Comparison of ENCODE assay signal across 2 cellular contexts in the genomic region with DNA sequence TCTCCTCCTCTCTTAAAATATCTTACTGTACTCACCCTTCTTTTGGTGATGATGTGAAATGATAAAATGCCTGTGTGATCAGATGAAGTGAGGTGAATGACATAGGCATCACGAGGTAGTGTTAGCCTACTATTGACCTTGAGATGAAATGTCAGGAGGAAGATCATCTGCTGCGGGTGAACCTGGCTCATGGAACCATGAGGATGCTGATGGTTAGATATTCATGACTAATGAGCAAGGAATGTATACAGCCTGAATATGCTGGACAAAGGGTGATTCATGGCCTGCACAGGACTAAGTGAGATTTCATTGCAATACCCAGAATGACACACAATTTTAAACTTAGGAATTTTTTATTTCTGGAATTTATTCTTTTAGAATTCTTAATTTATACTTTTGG.
TF ChIP-seq lines count a peak whose summit lies in the region.

No MANE protein-coding gene starts in this region.

TF ChIP-seq in A549, 52 proteins besides CTCF, POLR2A, EP300 and RAD21 (continued from another document):
- TF ChIP-seq, protein P1, sequence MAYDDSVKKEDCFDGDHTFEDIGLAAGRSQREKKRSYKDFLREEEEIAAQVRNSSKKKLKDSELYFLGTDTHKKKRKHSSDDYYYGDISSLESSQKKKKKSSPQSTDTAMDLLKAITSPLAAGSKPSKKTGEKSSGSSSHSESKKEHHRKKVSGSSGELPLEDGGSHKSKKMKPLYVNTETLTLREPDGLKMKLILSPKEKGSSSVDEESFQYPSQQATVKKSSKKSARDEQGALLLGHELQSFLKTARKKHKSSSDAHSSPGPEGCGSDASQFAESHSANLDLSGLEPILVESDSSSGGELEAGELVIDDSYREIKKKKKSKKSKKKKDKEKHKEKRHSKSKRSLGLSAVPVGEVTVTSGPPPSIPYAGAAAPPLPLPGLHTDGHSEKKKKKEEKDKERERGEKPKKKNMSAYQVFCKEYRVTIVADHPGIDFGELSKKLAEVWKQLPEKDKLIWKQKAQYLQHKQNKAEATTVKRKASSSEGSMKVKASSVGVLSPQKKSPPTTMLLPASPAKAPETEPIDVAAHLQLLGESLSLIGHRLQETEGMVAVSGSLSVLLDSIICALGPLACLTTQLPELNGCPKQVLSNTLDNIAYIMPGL (CRISPR knock-in tag; IDR thresholded peaks at IDR 0.05; ENCODE audit: borderline replicate concordance), result no peak
- TF ChIP-seq ESRRA (IDR thresholded peaks at IDR 0.05; ENCODE audit: borderline replicate concordance, low read length) (peak; percentile 77; the same call in 1 of the 2 replicates), CHD2 (IDR thresholded peaks at IDR 0.05; ENCODE audit: low read length, partially characterized antibody) (no peak), ZSCAN20 (CRISPR knock-in tag; IDR thresholded peaks at IDR 0.05) (no peak), FOSB (CRISPR knock-in tag; IDR thresholded peaks at IDR 0.05) (no peak), CEBPB (IDR thresholded peaks at IDR 0.05) (peak; percentile 51 to 68), JUN (IDR thresholded peaks at IDR 0.05) (peak; percentile 61 to 68; a peak in 2 of 5 replicates), BHLHE40 (IDR thresholded peaks at IDR 0.05; ENCODE audit: low read depth, low read length) (no peak), ZC3H11A (IDR thresholded peaks at IDR 0.05) (no peak), HDAC2 (IDR thresholded peaks at IDR 0.05) (no peak), NPAS2 (CRISPR knock-in tag; IDR thresholded peaks at IDR 0.05; ENCODE audit: borderline replicate concordance) (no peak), SREBF2 (IDR thresholded peaks at IDR 0.05) (no peak), TP53 (CRISPR knock-in tag; IDR thresholded peaks at IDR 0.05) (no peak), SMC3 (IDR thresholded peaks at IDR 0.05) (no peak), EHF (CRISPR knock-in tag; IDR thresholded peaks at IDR 0.05) (no peak), CHD4 (IDR thresholded peaks at IDR 0.05; ENCODE audit: borderline replicate concordance) (no peak), RFX5 (IDR thresholded peaks at IDR 0.05) (no peak), JUNB (IDR thresholded peaks at IDR 0.05) (peak; percentile 95), EHMT2 (IDR thresholded peaks at IDR 0.05; ENCODE audit: low read depth) (no peak), MYC (IDR thresholded peaks at IDR 0.05; ENCODE audit: borderline replicate concordance, low read length) (no peak), HOXB5 (CRISPR knock-in tag; IDR thresholded peaks at IDR 0.05) (no peak), CBX2 (IDR thresholded peaks at IDR 0.05; ENCODE audit: borderline replicate concordance, low read depth) (no peak), RARB (CRISPR knock-in tag; IDR thresholded peaks at IDR 0.05) (no peak), ZNF302 (CRISPR knock-in tag; IDR thresholded peaks at IDR 0.05) (no peak), KDM5A (IDR thresholded peaks at IDR 0.05) (no peak), HOXB13 (CRISPR knock-in tag; IDR thresholded peaks at IDR 0.05; ENCODE audit: low read depth) (no peak), HEYL (CRISPR knock-in tag; IDR thresholded peaks at IDR 0.05) (no peak)
- TF ChIP-seq, protein P2, sequence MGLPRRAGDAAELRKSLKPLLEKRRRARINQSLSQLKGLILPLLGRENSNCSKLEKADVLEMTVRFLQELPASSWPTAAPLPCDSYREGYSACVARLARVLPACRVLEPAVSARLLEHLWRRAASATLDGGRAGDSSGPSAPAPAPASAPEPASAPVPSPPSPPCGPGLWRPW (IDR thresholded peaks at IDR 0.05), result no peak
- TF ChIP-seq, protein P3, sequence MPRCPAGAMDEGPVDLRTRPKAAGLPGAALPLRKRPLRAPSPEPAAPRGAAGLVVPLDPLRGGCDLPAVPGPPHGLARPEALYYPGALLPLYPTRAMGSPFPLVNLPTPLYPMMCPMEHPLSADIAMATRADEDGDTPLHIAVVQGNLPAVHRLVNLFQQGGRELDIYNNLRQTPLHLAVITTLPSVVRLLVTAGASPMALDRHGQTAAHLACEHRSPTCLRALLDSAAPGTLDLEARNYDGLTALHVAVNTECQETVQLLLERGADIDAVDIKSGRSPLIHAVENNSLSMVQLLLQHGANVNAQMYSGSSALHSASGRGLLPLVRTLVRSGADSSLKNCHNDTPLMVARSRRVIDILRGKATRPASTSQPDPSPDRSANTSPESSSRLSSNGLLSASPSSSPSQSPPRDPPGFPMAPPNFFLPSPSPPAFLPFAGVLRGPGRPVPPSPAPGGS (IDR thresholded peaks at IDR 0.05), result no peak
- TF ChIP-seq, protein P4, sequence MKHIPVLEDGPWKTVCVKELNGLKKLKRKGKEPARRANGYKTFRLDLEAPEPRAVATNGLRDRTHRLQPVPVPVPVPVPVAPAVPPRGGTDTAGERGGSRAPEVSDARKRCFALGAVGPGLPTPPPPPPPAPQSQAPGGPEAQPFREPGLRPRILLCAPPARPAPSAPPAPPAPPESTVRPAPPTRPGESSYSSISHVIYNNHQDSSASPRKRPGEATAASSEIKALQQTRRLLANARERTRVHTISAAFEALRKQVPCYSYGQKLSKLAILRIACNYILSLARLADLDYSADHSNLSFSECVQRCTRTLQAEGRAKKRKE (CRISPR knock-in tag; IDR thresholded peaks at IDR 0.05; ENCODE audit: low read depth), result no peak
- TF ChIP-seq, protein P5, sequence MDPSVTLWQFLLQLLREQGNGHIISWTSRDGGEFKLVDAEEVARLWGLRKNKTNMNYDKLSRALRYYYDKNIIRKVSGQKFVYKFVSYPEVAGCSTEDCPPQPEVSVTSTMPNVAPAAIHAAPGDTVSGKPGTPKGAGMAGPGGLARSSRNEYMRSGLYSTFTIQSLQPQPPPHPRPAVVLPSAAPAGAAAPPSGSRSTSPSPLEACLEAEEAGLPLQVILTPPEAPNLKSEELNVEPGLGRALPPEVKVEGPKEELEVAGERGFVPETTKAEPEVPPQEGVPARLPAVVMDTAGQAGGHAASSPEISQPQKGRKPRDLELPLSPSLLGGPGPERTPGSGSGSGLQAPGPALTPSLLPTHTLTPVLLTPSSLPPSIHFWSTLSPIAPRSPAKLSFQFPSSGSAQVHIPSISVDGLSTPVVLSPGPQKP (IDR thresholded peaks at IDR 0.05; ENCODE audit: low read depth, low read length), result no peak

TF ChIP-seq in IMR-90, 13 proteins besides CTCF, POLR2A, EP300 and RAD21 (continued from another document):
- TF ChIP-seq, protein P6, sequence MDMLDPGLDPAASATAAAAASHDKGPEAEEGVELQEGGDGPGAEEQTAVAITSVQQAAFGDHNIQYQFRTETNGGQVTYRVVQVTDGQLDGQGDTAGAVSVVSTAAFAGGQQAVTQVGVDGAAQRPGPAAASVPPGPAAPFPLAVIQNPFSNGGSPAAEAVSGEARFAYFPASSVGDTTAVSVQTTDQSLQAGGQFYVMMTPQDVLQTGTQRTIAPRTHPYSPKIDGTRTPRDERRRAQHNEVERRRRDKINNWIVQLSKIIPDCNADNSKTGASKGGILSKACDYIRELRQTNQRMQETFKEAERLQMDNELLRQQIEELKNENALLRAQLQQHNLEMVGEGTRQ (IDR thresholded peaks at IDR 0.05; ENCODE audit: low read depth, low read length), result no peak
